22 cellular contexts compared by ENCODE assay signal in genomic region chr17:40173091-40173777, GRCh38.
"Had no signal": no experiment of that assay in that cellular context is flagged by ENCODE, and none has a peak within 500 bp of the region (broad histone marks: within the 10 kb centered on the region; RNA-seq: fewer than 3 reads in every experiment).

No MANE protein-coding gene starts in this region.

- H3K4me1 ChIP-seq: parathyroid adenoma, psoas muscle had no signal

- H3K4me3 Mint-ChIP-seq: effector memory CD8-positive, alpha-beta T cell; naive thymus-derived CD4-positive, alpha-beta T cell; nephron progenitor cell; stimulated activated memory B cell treated with anti-CD40 and anti-IgM and Interleukin-4, amounts not matched to agents 10 μg/mL and 1 μg/mL and 100 μg/mL, for 72 hours; stimulated activated naive CD8-positive, alpha-beta T cell treated with anti-CD3 and anti-CD28 coated beads, Interleukin-15, Interleukin-2, amounts not matched to agents 100 ng/mL and 50 ng/mL, for 24 hours had no signal

- H3K4me3 ChIP-seq: hepatocyte, psoas muscle, spleen, testis, tibial nerve had no signal

- H3K4me2 ChIP-seq: hepatocyte had no signal

- H2AFZ ChIP-seq: hepatocyte, parathyroid adenoma had no signal

- H3K27ac ChIP-seq: hepatocyte, parathyroid adenoma, psoas muscle, spleen, testis, tibial nerve had no signal

- H3K9ac ChIP-seq: parathyroid adenoma had no signal

- H3K27me3 ChIP-seq: hepatocyte, testis, tibial nerve had no signal

- H3K27me3 Mint-ChIP-seq: effector memory CD8-positive, alpha-beta T cell; naive thymus-derived CD4-positive, alpha-beta T cell; stimulated activated memory B cell treated with anti-CD40 and anti-IgM and Interleukin-4, amounts not matched to agents 10 μg/mL and 1 μg/mL and 100 μg/mL, for 72 hours; stimulated activated naive CD8-positive, alpha-beta T cell treated with anti-CD3 and anti-CD28 coated beads, Interleukin-15, Interleukin-2, amounts not matched to agents 100 ng/mL and 50 ng/mL, for 24 hours had no signal

- FAIRE-seq: kidney had no signal

- H3K27ac Mint-ChIP-seq: effector memory CD8-positive, alpha-beta T cell; stimulated activated memory B cell treated with anti-CD40 and anti-IgM and Interleukin-4, amounts not matched to agents 10 μg/mL and 1 μg/mL and 100 μg/mL, for 72 hours; stimulated activated naive CD8-positive, alpha-beta T cell treated with anti-CD3 and anti-CD28 coated beads, Interleukin-15, Interleukin-2, amounts not matched to agents 100 ng/mL and 50 ng/mL, for 24 hours had no signal

- ATAC-seq: effector memory CD8-positive, alpha-beta T cell; left colon; naive thymus-derived CD4-positive, alpha-beta T cell; psoas muscle; sciatic nerve; stimulated activated memory B cell treated with anti-CD40 and anti-IgM and Interleukin-4, amounts not matched to agents 10 μg/mL and 1 μg/mL and 100 μg/mL, for 72 hours had no signal

- H3K9me3 ChIP-seq: psoas muscle, spleen, testis, tibial nerve had no signal

- H3K79me2 ChIP-seq: hepatocyte had no signal

- DNase-seq: effector memory CD8-positive, alpha-beta T cell; erythroblast; foreskin melanocyte; head of caudate nucleus; kidney; left colon; mammary epithelial cell; naive thymus-derived CD4-positive, alpha-beta T cell; nephron progenitor cell; psoas muscle; retina; spleen; stimulated activated CD4-positive, alpha-beta T cell treated with anti-CD3 and anti-CD28 coated beads, Interleukin-15, amount 100 ng/mL, for 24 hours; stimulated activated CD4-positive, alpha-beta T cell treated with anti-CD3 and anti-CD28 coated beads, Interleukin-1b, Interleukin-23, amount 100 ng/mL, for 48 hours; stimulated activated CD4-positive, alpha-beta T cell treated with anti-CD3 and anti-CD28 coated beads, Interleukin-4, amount 100 ng/mL, for 24 hours; testis had no signal

- H3K9me3 Mint-ChIP-seq: effector memory CD8-positive, alpha-beta T cell; naive thymus-derived CD4-positive, alpha-beta T cell; nephron progenitor cell; stimulated activated memory B cell treated with anti-CD40 and anti-IgM and Interleukin-4, amounts not matched to agents 10 μg/mL and 1 μg/mL and 100 μg/mL, for 72 hours; stimulated activated naive CD8-positive, alpha-beta T cell treated with anti-CD3 and anti-CD28 coated beads, Interleukin-15, Interleukin-2, amounts not matched to agents 100 ng/mL and 50 ng/mL, for 24 hours had no signal
